1 cellular context compared by ENCODE assay signal in the genomic region with DNA sequence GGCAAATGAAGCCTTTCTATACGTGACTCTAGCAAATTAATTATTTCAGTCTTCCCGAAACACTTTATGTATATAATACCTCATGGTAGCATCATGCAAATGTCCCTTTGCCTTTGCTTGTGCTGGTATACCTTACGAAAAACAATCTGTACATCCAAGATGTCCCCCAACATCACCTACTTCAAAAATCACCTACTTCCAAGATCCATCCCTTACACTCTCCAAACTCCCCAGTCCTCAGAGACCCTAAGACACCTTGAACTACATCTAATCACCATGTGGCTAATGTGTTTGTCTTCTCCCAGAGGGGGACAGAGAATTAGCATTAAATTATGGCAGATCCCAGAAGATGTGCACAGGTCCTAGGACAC.
TF ChIP-seq lines count a peak whose summit lies in the region.

No MANE protein-coding gene starts in this region.

TF ChIP-seq in HepG2, 621 proteins besides CTCF, POLR2A, EP300 and RAD21:
- TF ChIP-seq BCL6 (CRISPR knock-in tag; IDR thresholded peaks at IDR 0.05) = no peak
- TF ChIP-seq ZNF205 (CRISPR knock-in tag; IDR thresholded peaks at IDR 0.05) = no peak
- TF ChIP-seq ZNF44 (CRISPR knock-in tag; IDR thresholded peaks at IDR 0.05) = no peak
- TF ChIP-seq, protein P1, sequence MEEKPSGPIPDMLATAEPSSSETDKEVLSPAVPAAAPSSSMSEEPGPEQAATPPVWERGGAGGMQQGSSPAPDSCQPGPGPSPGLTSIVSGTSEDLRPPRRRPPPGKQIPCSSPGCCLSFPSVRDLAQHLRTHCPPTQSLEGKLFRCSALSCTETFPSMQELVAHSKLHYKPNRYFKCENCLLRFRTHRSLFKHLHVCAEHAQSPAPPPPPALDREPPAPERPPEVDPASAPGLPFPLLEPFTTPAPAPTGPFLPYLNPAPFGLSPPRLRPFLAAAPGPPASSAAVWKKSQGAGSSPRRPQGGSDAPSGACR (CRISPR knock-in tag; IDR thresholded peaks at IDR 0.05) = no peak
- no peak for TF ChIP-seq ZNF180 (CRISPR knock-in tag; IDR thresholded peaks at IDR 0.05; ENCODE audit: borderline replicate concordance, low read depth)
- no peak for TF ChIP-seq AGO1 (IDR thresholded peaks at IDR 0.05; ENCODE audit: low read depth, low read length, poor library complexity, severe bottlenecking)
- TF ChIP-seq, protein P2, sequence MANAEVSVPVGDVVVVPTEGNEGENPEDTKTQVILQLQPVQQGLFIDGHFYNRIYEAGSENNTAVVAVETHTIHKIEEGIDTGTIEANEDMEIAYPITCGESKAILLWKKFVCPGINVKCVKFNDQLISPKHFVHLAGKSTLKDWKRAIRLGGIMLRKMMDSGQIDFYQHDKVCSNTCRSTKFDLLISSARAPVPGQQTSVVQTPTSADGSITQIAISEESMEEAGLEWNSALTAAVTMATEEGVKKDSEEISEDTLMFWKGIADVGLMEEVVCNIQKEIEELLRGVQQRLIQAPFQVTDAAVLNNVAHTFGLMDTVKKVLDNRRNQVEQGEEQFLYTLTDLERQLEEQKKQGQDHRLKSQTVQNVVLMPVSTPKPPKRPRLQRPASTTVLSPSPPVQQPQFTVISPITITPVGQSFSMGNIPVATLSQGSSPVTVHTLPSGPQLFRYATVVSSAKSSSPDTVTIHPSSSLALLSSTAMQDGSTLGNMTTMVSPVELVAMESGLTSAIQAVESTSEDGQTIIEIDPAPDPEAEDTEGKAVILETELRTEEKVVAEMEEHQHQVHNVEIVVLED (CRISPR knock-in tag; IDR thresholded peaks at IDR 0.05; ENCODE audit: borderline replicate concordance) = no peak
- TF ChIP-seq, protein P3, sequence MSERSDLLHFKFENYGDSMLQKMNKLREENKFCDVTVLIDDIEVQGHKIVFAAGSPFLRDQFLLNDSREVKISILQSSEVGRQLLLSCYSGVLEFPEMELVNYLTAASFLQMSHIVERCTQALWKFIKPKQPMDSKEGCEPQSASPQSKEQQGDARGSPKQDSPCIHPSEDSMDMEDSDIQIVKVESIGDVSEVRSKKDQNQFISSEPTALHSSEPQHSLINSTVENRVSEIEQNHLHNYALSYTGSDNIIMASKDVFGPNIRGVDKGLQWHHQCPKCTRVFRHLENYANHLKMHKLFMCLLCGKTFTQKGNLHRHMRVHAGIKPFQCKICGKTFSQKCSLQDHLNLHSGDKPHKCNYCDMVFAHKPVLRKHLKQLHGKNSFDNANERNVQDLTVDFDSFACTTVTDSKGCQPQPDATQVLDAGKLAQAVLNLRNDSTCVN (CRISPR knock-in tag; IDR thresholded peaks at IDR 0.05; ENCODE audit: borderline replicate concordance) = no peak
- TF ChIP-seq, protein P4, sequence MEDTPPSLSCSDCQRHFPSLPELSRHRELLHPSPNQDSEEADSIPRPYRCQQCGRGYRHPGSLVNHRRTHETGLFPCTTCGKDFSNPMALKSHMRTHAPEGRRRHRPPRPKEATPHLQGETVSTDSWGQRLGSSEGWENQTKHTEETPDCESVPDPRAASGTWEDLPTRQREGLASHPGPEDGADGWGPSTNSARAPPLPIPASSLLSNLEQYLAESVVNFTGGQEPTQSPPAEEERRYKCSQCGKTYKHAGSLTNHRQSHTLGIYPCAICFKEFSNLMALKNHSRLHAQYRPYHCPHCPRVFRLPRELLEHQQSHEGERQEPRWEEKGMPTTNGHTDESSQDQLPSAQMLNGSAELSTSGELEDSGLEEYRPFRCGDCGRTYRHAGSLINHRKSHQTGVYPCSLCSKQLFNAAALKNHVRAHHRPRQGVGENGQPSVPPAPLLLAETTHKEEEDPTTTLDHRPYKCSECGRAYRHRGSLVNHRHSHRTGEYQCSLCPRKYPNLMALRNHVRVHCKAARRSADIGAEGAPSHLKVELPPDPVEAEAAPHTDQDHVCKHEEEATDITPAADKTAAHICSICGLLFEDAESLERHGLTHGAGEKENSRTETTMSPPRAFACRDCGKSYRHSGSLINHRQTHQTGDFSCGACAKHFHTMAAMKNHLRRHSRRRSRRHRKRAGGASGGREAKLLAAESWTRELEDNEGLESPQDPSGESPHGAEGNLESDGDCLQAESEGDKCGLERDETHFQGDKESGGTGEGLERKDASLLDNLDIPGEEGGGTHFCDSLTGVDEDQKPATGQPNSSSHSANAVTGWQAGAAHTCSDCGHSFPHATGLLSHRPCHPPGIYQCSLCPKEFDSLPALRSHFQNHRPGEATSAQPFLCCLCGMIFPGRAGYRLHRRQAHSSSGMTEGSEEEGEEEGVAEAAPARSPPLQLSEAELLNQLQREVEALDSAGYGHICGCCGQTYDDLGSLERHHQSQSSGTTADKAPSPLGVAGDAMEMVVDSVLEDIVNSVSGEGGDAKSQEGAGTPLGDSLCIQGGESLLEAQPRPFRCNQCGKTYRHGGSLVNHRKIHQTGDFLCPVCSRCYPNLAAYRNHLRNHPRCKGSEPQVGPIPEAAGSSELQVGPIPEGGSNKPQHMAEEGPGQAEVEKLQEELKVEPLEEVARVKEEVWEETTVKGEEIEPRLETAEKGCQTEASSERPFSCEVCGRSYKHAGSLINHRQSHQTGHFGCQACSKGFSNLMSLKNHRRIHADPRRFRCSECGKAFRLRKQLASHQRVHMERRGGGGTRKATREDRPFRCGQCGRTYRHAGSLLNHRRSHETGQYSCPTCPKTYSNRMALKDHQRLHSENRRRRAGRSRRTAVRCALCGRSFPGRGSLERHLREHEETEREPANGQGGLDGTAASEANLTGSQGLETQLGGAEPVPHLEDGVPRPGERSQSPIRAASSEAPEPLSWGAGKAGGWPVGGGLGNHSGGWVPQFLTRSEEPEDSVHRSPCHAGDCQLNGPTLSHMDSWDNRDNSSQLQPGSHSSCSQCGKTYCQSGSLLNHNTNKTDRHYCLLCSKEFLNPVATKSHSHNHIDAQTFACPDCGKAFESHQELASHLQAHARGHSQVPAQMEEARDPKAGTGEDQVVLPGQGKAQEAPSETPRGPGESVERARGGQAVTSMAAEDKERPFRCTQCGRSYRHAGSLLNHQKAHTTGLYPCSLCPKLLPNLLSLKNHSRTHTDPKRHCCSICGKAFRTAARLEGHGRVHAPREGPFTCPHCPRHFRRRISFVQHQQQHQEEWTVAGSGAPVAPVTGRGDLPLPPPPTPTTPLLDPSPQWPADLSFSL (CRISPR knock-in tag; IDR thresholded peaks at IDR 0.05) = no peak
- TF ChIP-seq, protein P5, sequence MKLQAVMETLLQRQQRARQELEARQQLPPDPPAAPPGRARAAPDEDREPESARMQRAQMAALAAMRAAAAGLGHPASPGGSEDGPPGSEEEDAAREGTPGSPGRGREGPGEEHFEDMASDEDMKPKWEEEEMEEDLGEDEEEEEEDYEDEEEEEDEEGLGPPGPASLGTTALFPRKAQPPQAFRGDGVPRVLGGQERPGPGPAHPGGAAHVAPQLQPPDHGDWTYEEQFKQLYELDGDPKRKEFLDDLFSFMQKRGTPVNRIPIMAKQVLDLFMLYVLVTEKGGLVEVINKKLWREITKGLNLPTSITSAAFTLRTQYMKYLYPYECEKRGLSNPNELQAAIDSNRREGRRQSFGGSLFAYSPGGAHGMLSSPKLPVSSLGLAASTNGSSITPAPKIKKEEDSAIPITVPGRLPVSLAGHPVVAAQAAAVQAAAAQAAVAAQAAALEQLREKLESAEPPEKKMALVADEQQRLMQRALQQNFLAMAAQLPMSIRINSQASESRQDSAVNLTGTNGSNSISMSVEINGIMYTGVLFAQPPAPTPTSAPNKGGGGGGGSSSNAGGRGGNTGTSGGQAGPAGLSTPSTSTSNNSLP (IDR thresholded peaks at IDR 0.05; ENCODE audit: low read depth, low read length) = no peak
- no peak for TF ChIP-seq ZNF546 (CRISPR knock-in tag; conservative IDR thresholded peaks at IDR 0.05)
- TF ChIP-seq ZNF543 (CRISPR knock-in tag; IDR thresholded peaks at IDR 0.05) = no peak
- TF ChIP-seq ZNF333 (CRISPR knock-in tag; IDR thresholded peaks at IDR 0.05; ENCODE audit: borderline replicate concordance) = no peak
- TF ChIP-seq ELF1 (CRISPR knock-in tag; IDR thresholded peaks at IDR 0.05) = no peak
- TF ChIP-seq TAF15 (IDR thresholded peaks at IDR 0.05; ENCODE audit: low read depth, low read length, poor library complexity, severe bottlenecking) = no peak
- TF ChIP-seq, protein P6, sequence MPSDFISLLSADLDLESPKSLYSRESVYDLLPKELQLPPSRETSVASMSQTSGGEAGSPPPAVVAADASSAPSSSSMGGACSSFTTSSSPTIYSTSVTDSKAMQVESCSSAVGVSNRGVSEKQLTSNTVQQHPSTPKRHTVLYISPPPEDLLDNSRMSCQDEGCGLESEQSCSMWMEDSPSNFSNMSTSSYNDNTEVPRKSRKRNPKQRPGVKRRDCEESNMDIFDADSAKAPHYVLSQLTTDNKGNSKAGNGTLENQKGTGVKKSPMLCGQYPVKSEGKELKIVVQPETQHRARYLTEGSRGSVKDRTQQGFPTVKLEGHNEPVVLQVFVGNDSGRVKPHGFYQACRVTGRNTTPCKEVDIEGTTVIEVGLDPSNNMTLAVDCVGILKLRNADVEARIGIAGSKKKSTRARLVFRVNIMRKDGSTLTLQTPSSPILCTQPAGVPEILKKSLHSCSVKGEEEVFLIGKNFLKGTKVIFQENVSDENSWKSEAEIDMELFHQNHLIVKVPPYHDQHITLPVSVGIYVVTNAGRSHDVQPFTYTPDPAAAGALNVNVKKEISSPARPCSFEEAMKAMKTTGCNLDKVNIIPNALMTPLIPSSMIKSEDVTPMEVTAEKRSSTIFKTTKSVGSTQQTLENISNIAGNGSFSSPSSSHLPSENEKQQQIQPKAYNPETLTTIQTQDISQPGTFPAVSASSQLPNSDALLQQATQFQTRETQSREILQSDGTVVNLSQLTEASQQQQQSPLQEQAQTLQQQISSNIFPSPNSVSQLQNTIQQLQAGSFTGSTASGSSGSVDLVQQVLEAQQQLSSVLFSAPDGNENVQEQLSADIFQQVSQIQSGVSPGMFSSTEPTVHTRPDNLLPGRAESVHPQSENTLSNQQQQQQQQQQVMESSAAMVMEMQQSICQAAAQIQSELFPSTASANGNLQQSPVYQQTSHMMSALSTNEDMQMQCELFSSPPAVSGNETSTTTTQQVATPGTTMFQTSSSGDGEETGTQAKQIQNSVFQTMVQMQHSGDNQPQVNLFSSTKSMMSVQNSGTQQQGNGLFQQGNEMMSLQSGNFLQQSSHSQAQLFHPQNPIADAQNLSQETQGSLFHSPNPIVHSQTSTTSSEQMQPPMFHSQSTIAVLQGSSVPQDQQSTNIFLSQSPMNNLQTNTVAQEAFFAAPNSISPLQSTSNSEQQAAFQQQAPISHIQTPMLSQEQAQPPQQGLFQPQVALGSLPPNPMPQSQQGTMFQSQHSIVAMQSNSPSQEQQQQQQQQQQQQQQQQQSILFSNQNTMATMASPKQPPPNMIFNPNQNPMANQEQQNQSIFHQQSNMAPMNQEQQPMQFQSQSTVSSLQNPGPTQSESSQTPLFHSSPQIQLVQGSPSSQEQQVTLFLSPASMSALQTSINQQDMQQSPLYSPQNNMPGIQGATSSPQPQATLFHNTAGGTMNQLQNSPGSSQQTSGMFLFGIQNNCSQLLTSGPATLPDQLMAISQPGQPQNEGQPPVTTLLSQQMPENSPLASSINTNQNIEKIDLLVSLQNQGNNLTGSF (CRISPR knock-in tag; IDR thresholded peaks at IDR 0.05) = no peak
- TF ChIP-seq KLF13 (CRISPR knock-in tag; IDR thresholded peaks at IDR 0.05) = no peak
